Comparison of ENCODE assay signal across 1 cellular context in the genomic region with DNA sequence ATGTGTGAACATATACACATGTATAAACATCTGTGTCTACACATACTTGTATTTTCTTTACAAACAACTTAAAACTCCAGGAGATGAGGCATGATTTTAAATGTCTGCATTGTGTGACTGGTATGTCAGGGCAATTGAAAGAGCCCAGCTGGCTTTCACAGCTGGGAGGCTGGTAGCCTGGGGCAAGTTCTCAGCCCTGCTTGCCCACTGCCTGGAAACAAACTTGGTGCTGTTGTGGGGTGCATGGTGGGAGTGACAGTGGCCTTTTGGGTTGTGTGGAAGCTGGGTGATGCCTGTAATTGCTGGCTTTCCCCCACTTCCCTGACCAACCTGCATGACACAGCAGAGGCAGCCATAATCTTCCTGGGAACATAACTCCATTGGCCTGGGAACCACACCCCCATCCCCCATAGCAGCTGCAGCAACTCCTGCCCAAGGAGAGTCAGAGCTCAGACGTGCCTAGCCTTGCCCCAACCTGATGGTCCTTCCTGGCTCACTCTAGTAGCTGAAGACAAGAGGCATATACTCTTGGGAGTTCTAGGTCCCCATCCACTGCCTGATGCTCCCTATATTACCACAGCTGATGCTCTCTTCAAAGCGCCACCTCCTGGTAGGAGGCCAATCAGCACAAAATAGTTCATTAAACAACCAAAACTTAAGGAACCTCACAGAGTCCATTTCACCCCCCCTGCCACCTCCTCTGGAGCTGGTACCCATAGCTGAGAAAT.
TF ChIP-seq lines count a peak whose summit lies in the region.

No MANE protein-coding gene starts in this region.

TF ChIP-seq in IMR-90, 13 proteins besides CTCF, POLR2A, EP300 and RAD21 (continued from another document):
- TF ChIP-seq, protein P1, sequence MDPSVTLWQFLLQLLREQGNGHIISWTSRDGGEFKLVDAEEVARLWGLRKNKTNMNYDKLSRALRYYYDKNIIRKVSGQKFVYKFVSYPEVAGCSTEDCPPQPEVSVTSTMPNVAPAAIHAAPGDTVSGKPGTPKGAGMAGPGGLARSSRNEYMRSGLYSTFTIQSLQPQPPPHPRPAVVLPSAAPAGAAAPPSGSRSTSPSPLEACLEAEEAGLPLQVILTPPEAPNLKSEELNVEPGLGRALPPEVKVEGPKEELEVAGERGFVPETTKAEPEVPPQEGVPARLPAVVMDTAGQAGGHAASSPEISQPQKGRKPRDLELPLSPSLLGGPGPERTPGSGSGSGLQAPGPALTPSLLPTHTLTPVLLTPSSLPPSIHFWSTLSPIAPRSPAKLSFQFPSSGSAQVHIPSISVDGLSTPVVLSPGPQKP (IDR thresholded peaks at IDR 0.05; ENCODE audit: borderline replicate concordance, low read depth, low read length), result no peak
- no peak for TF ChIP-seq USF2 (IDR thresholded peaks at IDR 0.05; ENCODE audit: low read depth, low read length)
- no peak for TF ChIP-seq CHD1 (IDR thresholded peaks at IDR 0.05; ENCODE audit: low read depth, low read length)
- TF ChIP-seq RCOR1 (IDR thresholded peaks at IDR 0.05; ENCODE audit: insufficient replicate concordance, low read length), result no peak
- TF ChIP-seq RFX5 (IDR thresholded peaks at IDR 0.05; ENCODE audit: low read depth, low read length), result no peak
- TF ChIP-seq MAFK (IDR thresholded peaks at IDR 0.05; ENCODE audit: low read depth, low read length), result no peak
